In the genomic region with DNA sequence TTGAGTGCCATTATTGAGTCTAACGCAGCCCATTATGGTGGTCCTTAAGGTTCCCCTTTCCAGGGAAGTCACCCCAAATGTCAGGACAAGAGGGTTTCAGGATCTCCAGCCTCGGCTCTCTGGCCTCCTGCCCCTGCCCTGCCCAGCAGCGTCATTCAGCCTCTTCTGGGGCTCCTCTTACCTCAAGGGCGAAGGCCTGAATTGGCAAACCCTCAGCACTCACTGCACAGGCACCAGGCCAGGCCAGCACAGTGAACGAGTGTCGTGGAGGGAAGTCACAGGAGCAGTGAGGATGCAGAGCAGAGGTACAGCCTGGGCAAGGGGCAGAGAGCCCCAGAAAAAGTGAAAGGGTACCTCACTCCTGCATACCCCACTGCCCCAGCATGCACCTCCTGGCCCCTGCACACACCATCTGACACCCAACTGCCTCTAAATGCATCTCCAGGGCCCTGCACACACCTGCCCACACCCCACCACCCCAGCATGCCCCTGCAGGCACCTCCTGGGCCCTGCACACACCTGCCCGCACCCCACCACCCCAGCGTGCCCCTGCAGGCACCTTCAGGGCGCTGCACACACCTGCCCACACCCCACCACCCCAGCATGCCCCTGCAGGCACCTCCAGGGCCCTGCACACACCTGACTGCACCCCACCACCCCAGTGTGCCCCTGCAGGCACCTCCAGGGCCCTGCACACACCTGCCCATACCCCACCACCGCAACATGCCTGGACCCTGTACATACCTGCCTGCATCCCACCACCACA, we compare ENCODE assay signal across 16 cellular contexts.
"Had no signal": no experiment of that assay in that cellular context is flagged by ENCODE, and none has a peak within 500 bp of the region (broad histone marks: within the 10 kb centered on the region; RNA-seq: fewer than 3 reads in every experiment).

No MANE protein-coding gene starts in this region.

- ATAC-seq: activated T-cell treated with anti-CD3 and anti-CD28 coated beads, Interleukin-2, amount 50 U/mL, for 4 hours; naive thymus-derived CD8-positive, alpha-beta T cell had no signal

- H3K4me3 Mint-ChIP-seq: activated CD4-positive, alpha-beta memory T cell treated with anti-CD3 and anti-CD28 coated beads for 36 hours; activated naive CD4-positive, alpha-beta T cell treated with anti-CD3 and anti-CD28 coated beads, Interleukin-2, amount 50 U/mL, for 24 hours; activated T-cell treated with anti-CD3 and anti-CD28 coated beads, Interleukin-2, amount 50 U/mL, for 4 hours; immature natural killer cell; memory B cell; naive thymus-derived CD8-positive, alpha-beta T cell had no signal

- H3K27ac ChIP-seq: cardiac muscle cell, esophagus muscularis mucosa, skin epidermis, vagina, VCaP had no signal

- H3K9me3 ChIP-seq: esophagus muscularis mucosa, vagina had no signal

- H3K27ac Mint-ChIP-seq: activated CD4-positive, alpha-beta memory T cell treated with anti-CD3 and anti-CD28 coated beads for 36 hours; memory B cell had no signal

- H3K27me3 Mint-ChIP-seq: activated CD4-positive, alpha-beta memory T cell treated with anti-CD3 and anti-CD28 coated beads for 36 hours; activated naive CD4-positive, alpha-beta T cell treated with anti-CD3 and anti-CD28 coated beads, Interleukin-2, amount 50 U/mL, for 24 hours; memory B cell; naive thymus-derived CD8-positive, alpha-beta T cell had no signal

- DNase-seq: activated CD4-positive, alpha-beta memory T cell treated with anti-CD3 and anti-CD28 coated beads for 36 hours; activated effector memory CD4-positive, alpha-beta T cell treated with anti-CD3 and anti-CD28 coated beads, Interleukin-2, amount 50 U/mL, for 16 hours; activated T-cell treated with anti-CD3 and anti-CD28 coated beads, Interleukin-2, amount 50 U/mL, for 4 hours; immature natural killer cell; naive thymus-derived CD8-positive, alpha-beta T cell; posterior cingulate gyrus; right cardiac atrium; stimulated activated CD4-positive, alpha-beta T cell treated with anti-CD3 and anti-CD28 coated beads, Interleukin-4, amount 100 ng/mL, for 4 hours; stimulated activated CD8-positive, alpha-beta memory T cell treated with anti-CD3 and anti-CD28 coated beads, Interleukin-4, amount 100 ng/mL, for 48 hours had no signal

- H3K36me3 ChIP-seq: cardiac muscle cell, vagina had no signal

- H3K27me3 ChIP-seq: cardiac muscle cell, esophagus muscularis mucosa, vagina had no signal

- H3K9me3 Mint-ChIP-seq: activated CD4-positive, alpha-beta memory T cell treated with anti-CD3 and anti-CD28 coated beads for 36 hours; activated naive CD4-positive, alpha-beta T cell treated with anti-CD3 and anti-CD28 coated beads, Interleukin-2, amount 50 U/mL, for 24 hours; activated T-cell treated with anti-CD3 and anti-CD28 coated beads, Interleukin-2, amount 50 U/mL, for 4 hours; immature natural killer cell; memory B cell; naive thymus-derived CD8-positive, alpha-beta T cell had no signal

- H3K4me3 ChIP-seq: cardiac muscle cell, esophagus muscularis mucosa, skin epidermis, vagina had no signal
